In genomic region chr5:153456993-153457392, GRCh38 we compare ENCODE assay signal across 1 cellular context.
TF ChIP-seq lines count a peak whose summit lies in the region.

No MANE protein-coding gene starts in this region.

TF ChIP-seq in H1, 55 proteins besides CTCF, POLR2A, EP300 and RAD21:
- no peak for TF ChIP-seq RFX5 (IDR thresholded peaks at IDR 0.05; ENCODE audit: borderline replicate concordance, low read depth, low read length)
- no peak for TF ChIP-seq SP4 (IDR thresholded peaks at IDR 0.05; ENCODE audit: low read length)
- no peak for TF ChIP-seq SP1 (IDR thresholded peaks at IDR 0.05; ENCODE audit: low read depth, low read length)
- no peak for TF ChIP-seq MAFK (IDR thresholded peaks at IDR 0.05; ENCODE audit: low read depth, low read length)
- no peak for TF ChIP-seq SIRT6 (IDR thresholded peaks at IDR 0.05; ENCODE audit: low read length)
- TF ChIP-seq ATF2 (IDR thresholded peaks at IDR 0.05; ENCODE audit: low read length) = no peak
- no peak for TF ChIP-seq SAP30 (IDR thresholded peaks at IDR 0.05; ENCODE audit: insufficient read depth, insufficient replicate concordance, low read length)
- TF ChIP-seq EZH2 (IDR thresholded peaks at IDR 0.05; ENCODE audit: low read depth, low read length, severe bottlenecking) = no peak
- no peak for TF ChIP-seq BRCA1 (IDR thresholded peaks at IDR 0.05; ENCODE audit: low read depth, low read length)
- TF ChIP-seq SRF (IDR thresholded peaks at IDR 0.05; ENCODE audit: low read depth, low read length) = no peak
- no peak for TF ChIP-seq JUN (IDR thresholded peaks at IDR 0.05; ENCODE audit: low read depth, low read length)
- no peak for TF ChIP-seq CEBPB (IDR thresholded peaks at IDR 0.05; ENCODE audit: low read depth, low read length)
- no peak for TF ChIP-seq SUZ12 (IDR thresholded peaks at IDR 0.05; ENCODE audit: low read length)
- no peak for TF ChIP-seq CBX5 (IDR thresholded peaks at IDR 0.05; ENCODE audit: low read depth, low read length)
- no peak for TF ChIP-seq MAX (IDR thresholded peaks at IDR 0.05)
- no peak for TF ChIP-seq TAF7 (optimal IDR thresholded peaks at IDR 0.05; ENCODE audit: borderline replicate concordance, low read depth, low read length)
